8 cellular contexts compared by ENCODE assay signal in genomic region chr5:273091-273490, GRCh38. TPM values are rescaled to one million over a fixed set of nuclear protein-coding genes. Genes with fewer than 3 reads are reported as not detected.
A peak's percentile ranks its signal among the peaks of the same experiment; 100 is the strongest.
DNase-seq lines count a peak whose midpoint lies in the region; ATAC-seq, FAIRE-seq and TF ChIP-seq lines count a peak whose summit lies in the region.
"Not testable (repeated sequence)": the region's sequence is repeated elsewhere in the genome, so short reads cannot be mapped to it uniquely, and the experiment has no call there.

No MANE protein-coding gene starts in this region.

- H4K12ac ChIP-seq in trophoblast cell (ENCODE audit: low read depth, low read length): not testable (repeated sequence)

- H3K4me2 ChIP-seq in H1 (ENCODE audit: insufficient read depth in 1 of 2, low read depth in 2 of 2, low read length in 2 of 2): peak overlapping the region; percentile 21 to 41; a peak in 2 of 4 replicates
- peak overlapping the region; percentile 23 for H3K4me2 ChIP-seq in trophoblast cell (ENCODE audit: low read length)

- not testable (repeated sequence) for H3K18ac ChIP-seq in H1 (ENCODE audit: extremely low read depth, low read length); trophoblast cell (ENCODE audit: low read length)

- H2BK15ac ChIP-seq in H1 (ENCODE audit: low read length): not testable (repeated sequence)

- H3K27ac ChIP-seq in H1 (ENCODE audit: low read depth, low read length); lower lobe of right lung; trophoblast cell (ENCODE audit: low read depth, low read length): not testable (repeated sequence)

- not testable (repeated sequence) for H4K8ac ChIP-seq in H1 (ENCODE audit: extremely low read depth, insufficient read depth, low read length); trophoblast cell (ENCODE audit: low read depth, low read length)

- H3K4me3 ChIP-seq in AG04449 (ENCODE audit: low read depth, low read length) (peak overlapping the region; percentile 3; the same call in 1 of the 2 replicates), GM12864 (ENCODE audit: low read depth, low read length) (peak overlapping the region; percentile 49; the same call in 1 of the 2 replicates), NB4 (ENCODE audit: low read depth, low read length) (peak overlapping the region; percentile 66), H1 (ENCODE audit: extremely low read depth in 1 of 4, insufficient read depth in 2 of 4, low read depth in 3 of 4, low read length in 4 of 4) (0 out of 8 replicates have a peak overlapping the region, but pooled peaks of 1 of the 4 experiments have one; percentile 42), lower lobe of right lung (peak overlapping the region; percentile 90)
- not testable (repeated sequence) for H3K4me3 ChIP-seq in trophoblast cell (ENCODE audit: low read depth, low read length)

- H2AFZ ChIP-seq in H1 (ENCODE audit: low read length); trophoblast cell (ENCODE audit: insufficient read depth, low read length, poor library complexity): not testable (repeated sequence)

- H4K91ac ChIP-seq in H1 (replicated peaks; ENCODE audit: insufficient read length, low read length); trophoblast cell (ENCODE audit: low read depth, low read length): not testable (repeated sequence)

- H2AK5ac ChIP-seq in H1 (ENCODE audit: low read depth, low read length); trophoblast cell (ENCODE audit: low read length): not testable (repeated sequence)

- not testable (repeated sequence) for H3K27me3 ChIP-seq in H1 (replicated peaks in 1 of 4; ENCODE audit: control insufficient read depth in 3 of 4, extremely low read depth in 1 of 4, insufficient read depth in 3 of 4, low read length in 3 of 4); lower lobe of right lung (ENCODE audit: low read depth); trophoblast cell (ENCODE audit: insufficient read depth, low read length)

- not testable (repeated sequence) for H3K9me3 Mint-ChIP-seq in activated CD4-positive, alpha-beta T cell treated with anti-CD3 and anti-CD28 coated beads for 36 hours (ENCODE audit: low read depth); activated naive CD8-positive, alpha-beta T cell (ENCODE audit: low read depth)

- H4K5ac ChIP-seq in H1 (ENCODE audit: insufficient read length, low read depth, low read length): not testable (repeated sequence)

- H3K27ac Mint-ChIP-seq in activated CD4-positive, alpha-beta T cell treated with anti-CD3 and anti-CD28 coated beads for 36 hours: peak overlapping the region; percentile 69
- H3K27ac Mint-ChIP-seq in activated naive CD8-positive, alpha-beta T cell: peak overlapping the region; percentile 68

- H4K20me1 ChIP-seq in H1 (replicated peaks in 1 of 2; ENCODE audit: control insufficient read depth in 1 of 2, insufficient read depth in 2 of 2, low read length in 2 of 2): not testable (repeated sequence)

- not testable (repeated sequence) for H2BK20ac ChIP-seq in H1 (ENCODE audit: low read length)

- not testable (repeated sequence) for H3K9ac ChIP-seq in H1 (replicated peaks in 1 of 4; ENCODE audit: extremely low read depth in 1 of 4, low read depth in 3 of 4, low read length in 3 of 4); trophoblast cell (ENCODE audit: low read length)

- not testable (repeated sequence) for TF ChIP-seq RAD21 in H1 (IDR thresholded peaks at IDR 0.05 in 1 of 2, conservative IDR thresholded peaks at IDR 0.05 in 1 of 2; ENCODE audit: low read depth in 2 of 2, low read length in 2 of 2)

- H3K27me3 Mint-ChIP-seq in activated CD4-positive, alpha-beta T cell treated with anti-CD3 and anti-CD28 coated beads for 36 hours; activated naive CD8-positive, alpha-beta T cell: not testable (repeated sequence)

- 95% methylated on average over 7 of the region's 9 CpGs; no CpG with 5 or more reads in 1 of the 2 experiments for WGBS in H1 (ENCODE audit: extremely low coverage in 1 of 2, insufficient coverage in 1 of 2, insufficient read length in 1 of 2, insufficient replicate concordance in 2 of 2, low coverage in 1 of 2, low lambda C conversion rate in 2 of 2, missing lambda C conversion rate in 1 of 2), 2 experiments
- WGBS in trophoblast cell (ENCODE audit: extremely low coverage, insufficient coverage, insufficient read length): no CpG with 5 or more reads among the region's 9 CpGs

- not testable (repeated sequence) for H3K56ac ChIP-seq in H1 (replicated peaks; ENCODE audit: insufficient read length, low read depth, low read length)

- not testable (repeated sequence) for H3K4ac ChIP-seq in H1 (replicated peaks; ENCODE audit: insufficient read length, low read depth, low read length); trophoblast cell (ENCODE audit: low read depth, low read length)

- not testable (repeated sequence) for H3K23me2 ChIP-seq in H1 (ENCODE audit: low read depth, low read length)

- H3K9me3 ChIP-seq in H1 (ENCODE audit: insufficient read depth in 2 of 2, low read depth in 1 of 2, low read length in 1 of 2); lower lobe of right lung; trophoblast cell (ENCODE audit: insufficient read depth, low read depth, low read length): not testable (repeated sequence)

- not testable (repeated sequence) for H3K79me1 ChIP-seq in H1 (ENCODE audit: low read depth, low read length); trophoblast cell (ENCODE audit: low read length)

- H2BK12ac ChIP-seq in H1 (ENCODE audit: low read depth, low read length); trophoblast cell (ENCODE audit: low read length): not testable (repeated sequence)

- H2BK5ac ChIP-seq in H1 (ENCODE audit: low read depth, low read length); trophoblast cell (ENCODE audit: low read depth, low read length, poor library complexity): not testable (repeated sequence)

- not testable (repeated sequence) for H2BK120ac ChIP-seq in H1 (replicated peaks; ENCODE audit: low read depth, low read length); trophoblast cell (ENCODE audit: insufficient read depth, low read length, poor library complexity)

- H3K79me2 ChIP-seq in H1 (ENCODE audit: control insufficient read depth in 1 of 2, insufficient read depth in 2 of 2, low read length in 2 of 2): peaks cover 3 to 40% of the 10 kb centered on the region in 2 experiments
- H3K79me2 ChIP-seq in trophoblast cell (ENCODE audit: control insufficient read depth, insufficient read depth, low read length, poor library complexity): not testable (repeated sequence)

- CTCF ChIA-PET in AG04449 (lab: Yijun Ruan, JAX): not testable (repeated sequence)
- CTCF ChIA-PET in activated CD4-positive, alpha-beta T cell treated with anti-CD3 and anti-CD28 coated beads for 36 hours (lab: Charles Lee): interaction anchor here (0.6 to 0.7 kb wide), 2 partner anchors 27 to 38 kb away, joined by 3 to 4 read pairs; no protein-coding TSS in a partner anchor
- CTCF ChIA-PET in H1 (lab: Charles Lee; ENCODE audit: partially characterized antibody): interaction anchor here (1.2 to 1.4 kb wide), 3 partner anchors 14 to 161 kb away, joined by 3 to 4 read pairs (median 4); no protein-coding TSS in a partner anchor

- peaks cover 32% of the 10 kb centered on the region for H3K36me3 Mint-ChIP-seq in activated CD4-positive, alpha-beta T cell treated with anti-CD3 and anti-CD28 coated beads for 36 hours (ENCODE audit: low read depth)
- peaks cover 11% of the 10 kb centered on the region for H3K36me3 Mint-ChIP-seq in activated naive CD8-positive, alpha-beta T cell

- TF ChIP-seq EP300 in H1 (IDR thresholded peaks at IDR 0.05; ENCODE audit: borderline replicate concordance in 1 of 2, low read depth in 2 of 2, low read length in 2 of 2): not testable (repeated sequence)

- H3K4me1 ChIP-seq in H1 (replicated peaks in 1 of 4; ENCODE audit: control insufficient read depth in 3 of 4, insufficient read depth in 4 of 4, low read length in 3 of 4); trophoblast cell (ENCODE audit: control insufficient read depth in 1 of 2, insufficient read depth in 2 of 2, low read length in 2 of 2): not testable (repeated sequence)
- peaks cover 17% of the 10 kb centered on the region for H3K4me1 ChIP-seq in lower lobe of right lung

- not testable (repeated sequence) for H3K23ac ChIP-seq in H1 (ENCODE audit: insufficient read length); trophoblast cell (ENCODE audit: low read length)

- ATAC-seq in activated CD4-positive, alpha-beta T cell treated with anti-CD3 and anti-CD28 coated beads for 36 hours; lower lobe of right lung: not testable (repeated sequence)

- TF ChIP-seq POLR2A in NB4 (IDR thresholded peaks at IDR 0.05; ENCODE audit: extremely low read depth, insufficient read length); H1 (IDR thresholded peaks at IDR 0.05; ENCODE audit: control extremely low read depth in 1 of 2, low read depth in 2 of 2, low read length in 2 of 2): not testable (repeated sequence)

- peak overlapping the region; percentile 95 for H3K4me3 Mint-ChIP-seq in activated CD4-positive, alpha-beta T cell treated with anti-CD3 and anti-CD28 coated beads for 36 hours
- H3K4me3 Mint-ChIP-seq in activated naive CD8-positive, alpha-beta T cell: peak overlapping the region; percentile 87

- intact Hi-C loops in activated CD4-positive, alpha-beta T cell treated with anti-CD3 and anti-CD28 coated beads for 36 hours (cut with DNase I, micrococcal nuclease); lower lobe of right lung (cut with DNase I): not testable (repeated sequence)

- not testable (repeated sequence) for FAIRE-seq in H1 (lab: Jason Lieb, UNC)

- H3K4me1 Mint-ChIP-seq in activated CD4-positive, alpha-beta T cell treated with anti-CD3 and anti-CD28 coated beads for 36 hours: peaks cover 42% of the 10 kb centered on the region
- peaks cover 46% of the 10 kb centered on the region for H3K4me1 Mint-ChIP-seq in activated naive CD8-positive, alpha-beta T cell (ENCODE audit: low read depth)

- POLR2A ChIA-PET in AG04449 (lab: Yijun Ruan, JAX); activated CD4-positive, alpha-beta T cell treated with anti-CD3 and anti-CD28 coated beads for 36 hours (lab: Charles Lee); H1 (lab: Charles Lee; ENCODE audit: partially characterized antibody): not testable (repeated sequence)

- DNase-seq in AG04449 (ENCODE audit: low read depth, low spot score); GM12864 (ENCODE audit: low read depth); NB4 (ENCODE audit: low read depth); activated CD4-positive, alpha-beta T cell treated with anti-CD3 and anti-CD28 coated beads for 36 hours; H1 (ENCODE audit: low read depth in 1 of 2, low spot score in 2 of 2); lower lobe of right lung; trophoblast cell: not testable (repeated sequence)

- H3K36me3 ChIP-seq in H1 (ENCODE audit: control insufficient read depth in 2 of 4, insufficient read depth in 4 of 4, low read length in 3 of 4) (peaks cover 2 to 18% (median 7%) of the 10 kb centered on the region in 4 experiments; a peak in 5 of 8 replicates), lower lobe of right lung (peaks cover 43% of the 10 kb centered on the region), trophoblast cell (ENCODE audit: control insufficient read depth in 1 of 2, insufficient read depth in 2 of 2, low read length in 2 of 2) (peaks cover 13 to 14% of the 10 kb centered on the region in 2 experiments)

- TF ChIP-seq CTCF in AG04449 (IDR thresholded peaks at IDR 0.05; ENCODE audit: insufficient read depth, low read length, missing control alignments); GM12864 (IDR thresholded peaks at IDR 0.05; ENCODE audit: low read depth, low read length, missing control alignments); NB4 (IDR thresholded peaks at IDR 0.05; ENCODE audit: low read depth, low read length); H1 (IDR thresholded peaks at IDR 0.05; ENCODE audit: control extremely low read depth in 1 of 3, insufficient read depth in 1 of 3, low read depth in 1 of 3, low read length in 3 of 3); lower lobe of right lung (IDR thresholded peaks at IDR 0.05): not testable (repeated sequence)

- not testable (repeated sequence) for H3K14ac ChIP-seq in H1 (ENCODE audit: insufficient read length); trophoblast cell (ENCODE audit: low read length)

RNA-seq across cellular contexts. Expression of gene PDCD6, which starts 1.6 kb away (rescaled TPM):
- 10 to 100 TPM; 69.5 to 91.6 TPM for total RNA-seq in activated CD4-positive, alpha-beta T cell treated with anti-CD3 and anti-CD28 coated beads for 36 hours
- 73.8 and 74.2 TPM in 2 replicates for total RNA-seq in H1 (2021; fragmentation: NEBNext Ultra II Directional; extraction: Animal tissue kit (Norgen Biotek cat#: 25700))
- 150 and 193 TPM in 2 replicates for polyA plus RNA-seq in H1 (2011; rRNA removed)
- polyA plus RNA-seq in H1 (2011; cell fraction: cytosol; rRNA removed): 191 TPM
- polyA plus RNA-seq in H1 (2011; cell fraction: nucleus; rRNA removed): 139 TPM
- 119 to 129 TPM (median 120 TPM) in 4 replicates for polyA plus RNA-seq in H1 (2012, experiment 1 of 2)
- polyA plus RNA-seq in H1 (2012, experiment 2 of 2): 43.2 TPM
- 56.0 TPM for polyA plus RNA-seq in H1 (2013, experiment 1 of 2)
- polyA plus RNA-seq in H1 (2013, experiment 2 of 2): 59.2 TPM
- polyA minus RNA-seq in H1 (2011; rRNA and poly(A)+ RNA removed): 122 and 146 TPM in 2 replicates
- polyA minus RNA-seq in H1 (2011; cell fraction: cytosol; rRNA and poly(A)+ RNA removed): 59.1 TPM
- polyA minus RNA-seq in H1 (2011; cell fraction: nucleus; rRNA and poly(A)+ RNA removed): 53.7 TPM
- 75.9 TPM for total RNA-seq in lower lobe of right lung
- 84.3 and 85.8 TPM in 2 replicates for polyA plus RNA-seq in trophoblast cell (2013)

RNA-seq across cellular contexts. Expression of gene AHRR, which starts 48.4 kb away (rescaled TPM):
- total RNA-seq in activated CD4-positive, alpha-beta T cell treated with anti-CD3 and anti-CD28 coated beads for 36 hours: 10 to 100 TPM; 15.1 to 20.5 TPM
- total RNA-seq in H1 (2021; fragmentation: NEBNext Ultra II Directional; extraction: Animal tissue kit (Norgen Biotek cat#: 25700)): 0.80 and 1.4 TPM in 2 replicates
- 0.41 and 0.97 TPM in 2 replicates for polyA plus RNA-seq in H1 (2011; rRNA removed)
- polyA plus RNA-seq in H1 (2011; cell fraction: cytosol; rRNA removed): 0.72 TPM
- 3.3 TPM for polyA plus RNA-seq in H1 (2011; cell fraction: nucleus; rRNA removed)
- 0.36 to 0.64 TPM (median 0.48 TPM) in 4 replicates for polyA plus RNA-seq in H1 (2012, experiment 1 of 2)
- polyA plus RNA-seq in H1 (2012, experiment 2 of 2): 0.49 TPM
- 0.28 TPM for polyA plus RNA-seq in H1 (2013, experiment 1 of 2)
- polyA plus RNA-seq in H1 (2013, experiment 2 of 2): 0.15 TPM
- polyA minus RNA-seq in H1 (2011; rRNA and poly(A)+ RNA removed): 0.49 and 0.50 TPM in 2 replicates
- 0.66 TPM for polyA minus RNA-seq in H1 (2011; cell fraction: cytosol; rRNA and poly(A)+ RNA removed)
- 1.5 TPM for polyA minus RNA-seq in H1 (2011; cell fraction: nucleus; rRNA and poly(A)+ RNA removed)
- 8.4 TPM for total RNA-seq in lower lobe of right lung
- 1.1 and 1.3 TPM in 2 replicates for polyA plus RNA-seq in trophoblast cell (2013)

RNA-seq across cellular contexts. Expression of gene SDHA, which starts 55.0 kb away (rescaled TPM):
- total RNA-seq in activated CD4-positive, alpha-beta T cell treated with anti-CD3 and anti-CD28 coated beads for 36 hours: 100 to 1,000 TPM; 104 to 121 TPM
- total RNA-seq in H1 (2021; fragmentation: NEBNext Ultra II Directional; extraction: Animal tissue kit (Norgen Biotek cat#: 25700)): 86.1 and 87.3 TPM in 2 replicates
- polyA plus RNA-seq in H1 (2011; rRNA removed): 59.7 and 80.6 TPM in 2 replicates
- polyA plus RNA-seq in H1 (2011; cell fraction: cytosol; rRNA removed): 67.8 TPM
- 130 TPM for polyA plus RNA-seq in H1 (2011; cell fraction: nucleus; rRNA removed)
- 86.7 to 111 TPM (median 100 TPM) in 4 replicates for polyA plus RNA-seq in H1 (2012, experiment 1 of 2)
- polyA plus RNA-seq in H1 (2012, experiment 2 of 2): 40.5 TPM
- polyA plus RNA-seq in H1 (2013, experiment 1 of 2): 113 TPM
- 113 TPM for polyA plus RNA-seq in H1 (2013, experiment 2 of 2)
- polyA minus RNA-seq in H1 (2011; rRNA and poly(A)+ RNA removed): 125 and 144 TPM in 2 replicates
- 67.0 TPM for polyA minus RNA-seq in H1 (2011; cell fraction: cytosol; rRNA and poly(A)+ RNA removed)
- polyA minus RNA-seq in H1 (2011; cell fraction: nucleus; rRNA and poly(A)+ RNA removed): 99.3 TPM
- total RNA-seq in lower lobe of right lung: 89.6 TPM
- 117 and 122 TPM in 2 replicates for polyA plus RNA-seq in trophoblast cell (2013)

RNA-seq across cellular contexts. Expression of gene CCDC127, which starts 55.1 kb away (rescaled TPM):
- 1 to 10 TPM; 6.0 to 7.0 TPM for total RNA-seq in activated CD4-positive, alpha-beta T cell treated with anti-CD3 and anti-CD28 coated beads for 36 hours
- total RNA-seq in H1 (2021; fragmentation: NEBNext Ultra II Directional; extraction: Animal tissue kit (Norgen Biotek cat#: 25700)): 7.2 and 8.0 TPM in 2 replicates
- polyA plus RNA-seq in H1 (2011; rRNA removed): 2.9 and 3.4 TPM in 2 replicates
- 3.9 TPM for polyA plus RNA-seq in H1 (2011; cell fraction: cytosol; rRNA removed)
- polyA plus RNA-seq in H1 (2011; cell fraction: nucleus; rRNA removed): 4.5 TPM
- polyA plus RNA-seq in H1 (2012, experiment 1 of 2): 4.7 to 6.8 TPM (median 5.7 TPM) in 4 replicates
- 1.6 TPM for polyA plus RNA-seq in H1 (2012, experiment 2 of 2)
- polyA plus RNA-seq in H1 (2013, experiment 1 of 2): 4.8 TPM
- polyA plus RNA-seq in H1 (2013, experiment 2 of 2): 5.6 TPM
- 3.1 and 3.8 TPM in 2 replicates for polyA minus RNA-seq in H1 (2011; rRNA and poly(A)+ RNA removed)
- 3.6 TPM for polyA minus RNA-seq in H1 (2011; cell fraction: cytosol; rRNA and poly(A)+ RNA removed)
- 6.9 TPM for polyA minus RNA-seq in H1 (2011; cell fraction: nucleus; rRNA and poly(A)+ RNA removed)
- 4.9 TPM for total RNA-seq in lower lobe of right lung
- polyA plus RNA-seq in trophoblast cell (2013): 3.6 and 3.8 TPM in 2 replicates
